Comparison of ENCODE assay signal across 18 cellular contexts in the genomic region with DNA sequence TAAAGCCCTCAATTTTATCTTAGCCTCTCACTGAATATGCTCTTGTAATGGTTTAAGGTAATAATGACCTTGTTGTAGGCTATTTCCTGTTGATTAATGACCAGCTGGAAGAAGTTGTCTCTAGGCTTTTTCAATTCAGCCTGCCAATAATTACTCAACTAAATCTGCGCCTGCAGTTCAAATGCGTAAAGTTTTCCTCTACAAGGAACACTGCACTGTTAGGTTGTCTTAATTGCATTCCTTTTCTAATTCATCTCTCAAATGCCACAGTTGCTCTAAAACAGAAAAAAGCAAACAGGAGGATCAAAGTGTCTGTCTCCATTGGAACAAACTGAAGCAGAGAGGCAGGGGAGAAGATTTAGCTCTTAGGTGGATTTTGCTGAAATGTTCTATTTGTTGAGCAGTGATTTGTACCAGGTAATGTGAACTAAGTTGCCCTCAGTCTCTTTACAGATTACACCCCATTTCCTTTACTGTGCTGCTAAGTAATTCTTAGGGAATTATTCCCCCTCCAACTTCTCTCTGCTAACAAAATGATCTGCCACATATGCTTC.
A peak's percentile ranks its signal among the peaks of the same experiment; 100 is the strongest.
DNase-seq lines count a peak whose midpoint lies in the region; ATAC-seq and TF ChIP-seq lines count a peak whose summit lies in the region.
"Had no signal": no experiment of that assay in that cellular context is flagged by ENCODE, and none has a peak within 500 bp of the region (broad histone marks: within the 10 kb centered on the region; RNA-seq: fewer than 3 reads in every experiment).

No MANE protein-coding gene starts in this region.

- no peaks in the 10 kb centered on the region for H3K36me3 ChIP-seq in endodermal cell (ENCODE audit: control insufficient read depth, insufficient read depth, low read length)
- no peaks in the 10 kb centered on the region for H3K36me3 ChIP-seq in mesendoderm (ENCODE audit: control insufficient read depth, insufficient read depth, low read length)
- H3K36me3 ChIP-seq in transverse colon, result no peaks in the 10 kb centered on the region
- H3K36me3 ChIP-seq: Peyer's patch, sigmoid colon had no signal

- in situ Hi-C loops in transverse colon (cut with MboI; ENCODE audit: low pct_ligation_motif_present in 1 of 4, low pct_unique_long_range_greater_than_20kb in 1 of 4, low sequenced_read_pairs in 3 of 4), result no loop called here

- no peak overlapping the region for H2BK5ac ChIP-seq in mesendoderm (ENCODE audit: low read length)

- peaks cover 4% of the 10 kb centered on the region for H3K9me3 Mint-ChIP-seq in endodermal cell
- H3K9me3 Mint-ChIP-seq: stimulated activated memory B cell treated with anti-CD40 and anti-IgM and Interleukin-4, amounts not matched to agents 10 μg/mL and 1 μg/mL and 100 μg/mL, for 72 hours had no signal

- intact Hi-C loops in transverse colon (cut with DNase I; ENCODE audit: low total_unique reads), result no loop called here

- no peaks in the 10 kb centered on the region for H3K36me3 Mint-ChIP-seq in endodermal cell (ENCODE audit: low read depth)
- H3K36me3 Mint-ChIP-seq: CD8-positive, alpha-beta T cell; stimulated activated memory B cell treated with anti-CD40 and anti-IgM and Interleukin-4, amounts not matched to agents 10 μg/mL and 1 μg/mL and 100 μg/mL, for 72 hours had no signal

- 80 to 86% methylated on average over 1 to 2 of the region's 2 CpGs for WGBS in endodermal cell (ENCODE audit: insufficient coverage in 1 of 2, insufficient read length in 1 of 2), 2 experiments
- no CpG with 5 or more reads among the region's 2 CpGs for WGBS in mesendoderm (ENCODE audit: extremely low coverage, insufficient coverage, low lambda C conversion rate)
- WGBS in transverse colon (ENCODE audit: low coverage in 1 of 2), 2 donors, result 35 to 48% methylated on average over 2 of the region's 2 CpGs

- H2AK5ac ChIP-seq in mesendoderm (ENCODE audit: low read length), result no peak overlapping the region

- H3K9ac ChIP-seq in endodermal cell (ENCODE audit: extremely low read depth, low read length, poor library complexity, severe bottlenecking) (no peak overlapping the region), mesendoderm (ENCODE audit: low read length) (no peak overlapping the region)

- no peak for TF ChIP-seq CTCF in endodermal cell (conservative IDR thresholded peaks at IDR 0.05)
- no peak for TF ChIP-seq CTCF in transverse colon (IDR thresholded peaks at IDR 0.05)

- H3K18ac ChIP-seq in mesendoderm (ENCODE audit: low read length), result peak overlapping the region; percentile 71

- ATAC-seq in HG02571 (IDR thresholded peaks at IDR 0.05; ENCODE audit: unreplicated experiment), result no peak
- ATAC-seq: CD8-positive, alpha-beta T cell; naive thymus-derived CD8-positive, alpha-beta T cell; stimulated activated memory B cell treated with anti-CD40 and anti-IgM and Interleukin-4, amounts not matched to agents 10 μg/mL and 1 μg/mL and 100 μg/mL, for 72 hours had no signal

- H3K27ac ChIP-seq in endodermal cell (ENCODE audit: low read depth, low read length) (no peak overlapping the region), mesendoderm (ENCODE audit: low read depth, low read length) (no peak overlapping the region), transverse colon (peak overlapping the region; percentile 77 to 83 (median 80))

- H3K4me1 ChIP-seq in endodermal cell (ENCODE audit: control insufficient read depth, insufficient read depth, low read length) (no peaks in the 10 kb centered on the region), mesendoderm (ENCODE audit: control insufficient read depth, low read depth, low read length) (peaks cover 15% of the 10 kb centered on the region), transverse colon (peaks cover 0 to 41% (median 24%) of the 10 kb centered on the region in 4 donors)
- H3K4me1 ChIP-seq: sigmoid colon had no signal

- H3K56ac ChIP-seq in mesendoderm (ENCODE audit: low read length), result peak overlapping the region; percentile 46

- H3K4ac ChIP-seq in mesendoderm (ENCODE audit: low read depth, low read length), result no peak overlapping the region

- H3K4me2 ChIP-seq in mesendoderm (ENCODE audit: low read length), result no peak overlapping the region

- peak overlapping the region; percentile 7 for H3K27ac Mint-ChIP-seq in endodermal cell
- H3K27ac Mint-ChIP-seq: activated naive CD4-positive, alpha-beta T cell treated with anti-CD3 and anti-CD28 coated beads for 36 hours; CD8-positive, alpha-beta T cell; naive thymus-derived CD8-positive, alpha-beta T cell; stimulated activated memory B cell treated with anti-CD40 and anti-IgM and Interleukin-4, amounts not matched to agents 10 μg/mL and 1 μg/mL and 100 μg/mL, for 72 hours had no signal

- H3K4me3 ChIP-seq in endodermal cell (ENCODE audit: low read length) (no peak overlapping the region), mesendoderm (ENCODE audit: low read length) (no peak overlapping the region), transverse colon (no peak overlapping the region)
- H3K4me3 ChIP-seq: sigmoid colon had no signal

- H3K27me3 Mint-ChIP-seq in endodermal cell (ENCODE audit: insufficient read depth), result peaks cover 11% of the 10 kb centered on the region
- H3K27me3 Mint-ChIP-seq: naive thymus-derived CD8-positive, alpha-beta T cell; stimulated activated memory B cell treated with anti-CD40 and anti-IgM and Interleukin-4, amounts not matched to agents 10 μg/mL and 1 μg/mL and 100 μg/mL, for 72 hours had no signal

- TF ChIP-seq POLR2A in transverse colon (IDR thresholded peaks at IDR 0.05), result no peak

- DNase-seq in NCI-H510A treated with DMSO at 0.1 percent for 48 hours (lab: John Stamatoyannopoulos, UW), result peak; percentile 7
- DNase-seq in NCI-H510A (lab: John Stamatoyannopoulos, UW), result no peak
- no peak for DNase-seq in endodermal cell
- DNase-seq in mesendoderm, result peak; percentile 10
- DNase-seq in transverse colon, result no peak
- no peak for DNase-seq in HK-2 (ENCODE audit: unreplicated experiment)
- no peak for DNase-seq in stimulated activated CD4-positive, alpha-beta T cell treated with anti-CD3 and anti-CD28 coated beads, Interleukin-1b, Interleukin-23, amount 100 ng/mL, for 48 hours
- DNase-seq: activated CD8-positive, alpha-beta memory T cell treated with anti-CD3 and anti-CD28 coated beads, Interleukin-2, amount 50 U/mL, for 4 hours; activated naive CD4-positive, alpha-beta T cell treated with anti-CD3 and anti-CD28 coated beads for 36 hours; CD8-positive, alpha-beta T cell; Karpas-422; naive thymus-derived CD8-positive, alpha-beta T cell; NCI-H446 treated with DMSO at 0.1 percent for 48 hours; Peyer's patch; sigmoid colon; SW 1271 had no signal

- no peak overlapping the region for H3K4me3 Mint-ChIP-seq in endodermal cell
- H3K4me3 Mint-ChIP-seq: activated naive CD4-positive, alpha-beta T cell treated with anti-CD3 and anti-CD28 coated beads for 36 hours; CD8-positive, alpha-beta T cell; naive thymus-derived CD8-positive, alpha-beta T cell; stimulated activated memory B cell treated with anti-CD40 and anti-IgM and Interleukin-4, amounts not matched to agents 10 μg/mL and 1 μg/mL and 100 μg/mL, for 72 hours had no signal

- H4K8ac ChIP-seq in mesendoderm (ENCODE audit: low read depth, low read length), result no peak overlapping the region

- H3K23ac ChIP-seq in mesendoderm (ENCODE audit: low read length), result no peak overlapping the region

- H3K79me2 ChIP-seq in mesendoderm (ENCODE audit: control insufficient read depth, insufficient read depth, low read length), result no peaks in the 10 kb centered on the region

- no peak overlapping the region for H4K5ac ChIP-seq in mesendoderm (ENCODE audit: low read length)

- peaks cover 28% of the 10 kb centered on the region for H3K4me1 Mint-ChIP-seq in endodermal cell
- H3K4me1 Mint-ChIP-seq: naive thymus-derived CD8-positive, alpha-beta T cell; stimulated activated memory B cell treated with anti-CD40 and anti-IgM and Interleukin-4, amounts not matched to agents 10 μg/mL and 1 μg/mL and 100 μg/mL, for 72 hours had no signal

- H2BK15ac ChIP-seq in mesendoderm (replicated peaks; ENCODE audit: low read depth), result peak overlapping the region; percentile 97

- H3K79me1 ChIP-seq in mesendoderm (ENCODE audit: low read length), result no peaks in the 10 kb centered on the region

- no peaks in the 10 kb centered on the region for H3K9me3 ChIP-seq in endodermal cell (ENCODE audit: control insufficient read depth, low read length)
- H3K9me3 ChIP-seq in transverse colon, result no peaks in the 10 kb centered on the region
- H3K9me3 ChIP-seq: Peyer's patch, sigmoid colon had no signal

- peaks cover 7% of the 10 kb centered on the region for H3K27me3 ChIP-seq in endodermal cell (ENCODE audit: control insufficient read depth, insufficient read depth, low read length, poor library complexity, severe bottlenecking)
- H3K27me3 ChIP-seq in mesendoderm (ENCODE audit: insufficient read depth, low read length, poor library complexity), result no peaks in the 10 kb centered on the region
- H3K27me3 ChIP-seq in transverse colon, result no peaks in the 10 kb centered on the region
- H3K27me3 ChIP-seq: Peyer's patch, sigmoid colon had no signal

- H2BK120ac ChIP-seq in mesendoderm (ENCODE audit: low read depth, low read length), result no peak overlapping the region

- TF ChIP-seq EP300 in transverse colon (IDR thresholded peaks at IDR 0.05; ENCODE audit: low read depth), result no peak

Comparison
In these comparisons a context has a peak if more than half of its experiments do, and no peak if none do; other contexts are left out.
1. DNase-seq: peak in NCI-H510A treated with DMSO at 0.1 percent for 48 hours (single experiment) and mesendoderm (single experiment); none in NCI-H510A (single experiment), endodermal cell (single experiment), transverse colon (single experiment), HK-2 (single experiment) and stimulated activated CD4-positive, alpha-beta T cell treated with anti-CD3 and anti-CD28 coated beads, Interleukin-1b, Interleukin-23, amount 100 ng/mL, for 48 hours (single experiment).
2. H3K27ac ChIP-seq: peak in transverse colon (4 of 4); none in endodermal cell (single experiment) and mesendoderm (single experiment).